In the genomic region with DNA sequence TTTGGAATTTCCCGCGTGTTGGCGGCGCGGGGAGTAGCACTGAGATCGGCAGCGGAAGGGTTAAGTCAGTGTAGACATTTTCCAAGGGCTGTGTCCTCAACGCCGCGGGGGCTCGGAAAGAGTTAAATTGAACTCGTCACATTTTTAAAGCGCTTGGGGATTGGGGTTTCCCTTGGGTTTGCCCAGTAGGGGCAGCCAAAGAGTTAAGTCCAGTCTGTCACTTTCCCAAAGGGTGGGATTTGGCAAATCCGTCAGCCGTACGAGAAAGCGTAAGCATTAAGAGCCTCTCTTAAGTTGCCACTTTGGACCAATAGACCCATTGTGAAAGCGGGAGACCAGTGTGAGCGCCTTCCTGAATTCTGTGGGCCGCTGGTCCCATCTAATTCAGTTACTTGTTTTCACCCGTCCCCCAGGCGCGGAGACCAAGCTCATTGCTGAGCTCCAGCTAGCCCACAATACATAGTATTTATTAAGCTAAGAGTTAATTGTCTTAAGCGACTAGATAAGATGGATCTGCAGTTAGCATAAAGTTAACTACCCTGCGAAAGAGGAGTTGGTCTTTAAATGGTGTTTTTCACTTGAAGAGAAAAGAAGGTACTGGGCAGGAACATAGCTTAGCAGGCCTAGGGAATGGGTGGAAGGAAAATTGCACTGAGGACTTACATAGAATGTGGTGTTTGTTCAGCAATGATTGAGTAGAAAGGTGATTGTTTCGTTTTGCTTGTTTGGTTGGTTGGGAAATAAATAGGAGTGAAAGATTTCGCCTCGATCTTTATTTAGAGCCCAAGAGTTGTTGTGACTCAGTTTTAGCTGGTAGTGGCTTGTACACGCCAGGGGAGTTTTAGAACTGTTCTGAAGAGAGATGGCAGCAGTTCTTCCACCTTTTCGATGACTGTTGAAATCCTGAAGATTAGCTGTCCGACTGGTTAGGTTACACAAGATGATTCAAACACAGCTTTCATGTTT, we compare ENCODE assay signal across 1 cellular context.
TF ChIP-seq lines count a peak whose summit lies in the region.

No MANE protein-coding gene starts in this region.

TF ChIP-seq in IMR-90, 13 proteins besides CTCF, POLR2A, EP300 and RAD21:
- TF ChIP-seq MXI1 (IDR thresholded peaks at IDR 0.05; ENCODE audit: borderline replicate concordance, low read depth, low read length) (0 out of 2 replicates have a peak, but pooled peaks have one; percentile 4), RFX5 (IDR thresholded peaks at IDR 0.05; ENCODE audit: low read depth, low read length) (no peak), CHD1 (IDR thresholded peaks at IDR 0.05; ENCODE audit: low read depth, low read length) (0 out of 2 replicates have a peak, but pooled peaks have one; percentile 5)
